1 cellular context compared by ENCODE assay signal in the genomic region with DNA sequence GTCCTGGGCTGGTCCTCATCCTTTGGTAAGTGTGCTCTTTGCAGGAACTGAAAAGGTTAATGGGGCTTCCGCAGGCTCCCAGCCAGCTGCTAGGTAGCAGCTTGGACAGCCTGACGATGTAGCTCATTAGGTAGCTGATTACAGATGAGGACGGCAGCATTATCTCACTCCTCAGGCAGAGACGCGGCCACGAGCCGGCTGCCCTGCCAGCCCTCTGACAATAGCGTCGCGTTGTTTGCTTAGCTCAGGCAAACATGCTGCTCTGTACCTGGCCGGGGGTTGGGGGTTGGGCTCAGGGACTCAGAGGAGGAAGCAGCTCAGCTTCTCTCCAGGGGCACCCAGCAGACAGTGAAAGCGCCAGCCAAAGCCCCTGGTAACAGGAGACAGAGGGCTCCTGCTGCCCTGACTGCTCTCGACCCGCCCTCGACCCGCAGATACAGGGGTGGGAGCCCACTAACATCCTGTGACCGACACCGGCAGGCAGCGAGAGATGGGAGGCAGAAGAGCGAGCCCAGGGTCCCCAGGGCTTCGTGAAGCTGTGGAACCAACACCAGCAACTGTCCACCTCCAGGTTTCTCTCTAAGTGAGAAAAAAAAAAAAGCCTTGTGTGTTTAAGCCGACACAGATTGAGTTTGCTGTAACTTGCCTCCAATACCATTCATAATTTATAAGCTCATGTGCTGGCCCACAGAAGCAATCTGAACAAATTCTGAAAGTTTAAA.
A peak's percentile ranks its signal among the peaks of the same experiment; 100 is the strongest.
TF ChIP-seq lines count a peak whose summit lies in the region.

No MANE protein-coding gene starts in this region.

TF ChIP-seq in HEK293, 187 proteins besides CTCF, POLR2A, EP300 and RAD21 (continued from another document):
- TF ChIP-seq, protein P1, sequence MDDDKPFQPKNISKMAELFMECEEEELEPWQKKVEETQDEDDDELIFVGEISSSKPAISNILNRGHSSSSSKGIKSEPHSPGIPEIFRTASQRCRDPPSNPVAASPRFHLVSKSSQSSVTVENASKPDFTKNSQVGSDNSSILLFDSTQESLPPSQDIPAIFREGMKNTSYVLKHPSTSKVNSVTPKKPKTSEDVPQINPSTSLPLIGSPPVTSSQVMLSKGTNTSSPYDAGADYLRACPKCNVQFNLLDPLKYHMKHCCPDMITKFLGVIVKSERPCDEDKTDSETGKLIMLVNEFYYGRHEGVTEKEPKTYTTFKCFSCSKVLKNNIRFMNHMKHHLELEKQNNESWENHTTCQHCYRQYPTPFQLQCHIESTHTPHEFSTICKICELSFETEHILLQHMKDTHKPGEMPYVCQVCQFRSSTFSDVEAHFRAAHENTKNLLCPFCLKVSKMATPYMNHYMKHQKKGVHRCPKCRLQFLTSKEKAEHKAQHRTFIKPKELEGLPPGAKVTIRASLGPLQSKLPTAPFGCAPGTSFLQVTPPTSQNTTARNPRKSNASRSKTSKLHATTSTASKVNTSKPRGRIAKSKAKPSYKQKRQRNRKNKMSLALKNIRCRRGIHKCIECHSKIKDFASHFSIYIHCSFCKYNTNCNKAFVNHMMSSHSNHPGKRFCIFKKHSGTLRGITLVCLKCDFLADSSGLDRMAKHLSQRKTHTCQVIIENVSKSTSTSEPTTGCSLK (tag by site-specific recombination; IDR thresholded peaks at IDR 0.05), result no peak
- TF ChIP-seq ZNF629 (tag by site-specific recombination; IDR thresholded peaks at IDR 0.05), result peak; percentile 52; the same call in 1 of the 2 replicates
- no peak for TF ChIP-seq ZNF549 (tag by site-specific recombination; IDR thresholded peaks at IDR 0.05)
- TF ChIP-seq ZNF394 (tag by site-specific recombination; IDR thresholded peaks at IDR 0.05; ENCODE audit: borderline replicate concordance), result peak; percentile 46; the same call in 1 of the 2 replicates
- TF ChIP-seq, protein P2, sequence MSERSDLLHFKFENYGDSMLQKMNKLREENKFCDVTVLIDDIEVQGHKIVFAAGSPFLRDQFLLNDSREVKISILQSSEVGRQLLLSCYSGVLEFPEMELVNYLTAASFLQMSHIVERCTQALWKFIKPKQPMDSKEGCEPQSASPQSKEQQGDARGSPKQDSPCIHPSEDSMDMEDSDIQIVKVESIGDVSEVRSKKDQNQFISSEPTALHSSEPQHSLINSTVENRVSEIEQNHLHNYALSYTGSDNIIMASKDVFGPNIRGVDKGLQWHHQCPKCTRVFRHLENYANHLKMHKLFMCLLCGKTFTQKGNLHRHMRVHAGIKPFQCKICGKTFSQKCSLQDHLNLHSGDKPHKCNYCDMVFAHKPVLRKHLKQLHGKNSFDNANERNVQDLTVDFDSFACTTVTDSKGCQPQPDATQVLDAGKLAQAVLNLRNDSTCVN (tag by site-specific recombination; optimal IDR thresholded peaks at IDR 0.05), result peak; percentile 19
- TF ChIP-seq, protein P3, sequence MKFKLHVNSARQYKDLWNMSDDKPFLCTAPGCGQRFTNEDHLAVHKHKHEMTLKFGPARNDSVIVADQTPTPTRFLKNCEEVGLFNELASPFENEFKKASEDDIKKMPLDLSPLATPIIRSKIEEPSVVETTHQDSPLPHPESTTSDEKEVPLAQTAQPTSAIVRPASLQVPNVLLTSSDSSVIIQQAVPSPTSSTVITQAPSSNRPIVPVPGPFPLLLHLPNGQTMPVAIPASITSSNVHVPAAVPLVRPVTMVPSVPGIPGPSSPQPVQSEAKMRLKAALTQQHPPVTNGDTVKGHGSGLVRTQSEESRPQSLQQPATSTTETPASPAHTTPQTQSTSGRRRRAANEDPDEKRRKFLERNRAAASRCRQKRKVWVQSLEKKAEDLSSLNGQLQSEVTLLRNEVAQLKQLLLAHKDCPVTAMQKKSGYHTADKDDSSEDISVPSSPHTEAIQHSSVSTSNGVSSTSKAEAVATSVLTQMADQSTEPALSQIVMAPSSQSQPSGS (tag by site-specific recombination; IDR thresholded peaks at IDR 0.05; ENCODE audit: low read depth), result no peak
- TF ChIP-seq ZFHX2 (tag by site-specific recombination; conservative IDR thresholded peaks at IDR 0.05), result no peak
- TF ChIP-seq, protein P4, sequence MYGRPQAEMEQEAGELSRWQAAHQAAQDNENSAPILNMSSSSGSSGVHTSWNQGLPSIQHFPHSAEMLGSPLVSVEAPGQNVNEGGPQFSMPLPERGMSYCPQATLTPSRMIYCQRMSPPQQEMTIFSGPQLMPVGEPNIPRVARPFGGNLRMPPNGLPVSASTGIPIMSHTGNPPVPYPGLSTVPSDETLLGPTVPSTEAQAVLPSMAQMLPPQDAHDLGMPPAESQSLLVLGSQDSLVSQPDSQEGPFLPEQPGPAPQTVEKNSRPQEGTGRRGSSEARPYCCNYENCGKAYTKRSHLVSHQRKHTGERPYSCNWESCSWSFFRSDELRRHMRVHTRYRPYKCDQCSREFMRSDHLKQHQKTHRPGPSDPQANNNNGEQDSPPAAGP (tag by site-specific recombination; IDR thresholded peaks at IDR 0.05), result no peak
- TF ChIP-seq ZSCAN30 (tag by site-specific recombination; IDR thresholded peaks at IDR 0.05), result no peak
- no peak for TF ChIP-seq ZNF501 (tag by site-specific recombination; IDR thresholded peaks at IDR 0.05)
- TF ChIP-seq, protein P5, sequence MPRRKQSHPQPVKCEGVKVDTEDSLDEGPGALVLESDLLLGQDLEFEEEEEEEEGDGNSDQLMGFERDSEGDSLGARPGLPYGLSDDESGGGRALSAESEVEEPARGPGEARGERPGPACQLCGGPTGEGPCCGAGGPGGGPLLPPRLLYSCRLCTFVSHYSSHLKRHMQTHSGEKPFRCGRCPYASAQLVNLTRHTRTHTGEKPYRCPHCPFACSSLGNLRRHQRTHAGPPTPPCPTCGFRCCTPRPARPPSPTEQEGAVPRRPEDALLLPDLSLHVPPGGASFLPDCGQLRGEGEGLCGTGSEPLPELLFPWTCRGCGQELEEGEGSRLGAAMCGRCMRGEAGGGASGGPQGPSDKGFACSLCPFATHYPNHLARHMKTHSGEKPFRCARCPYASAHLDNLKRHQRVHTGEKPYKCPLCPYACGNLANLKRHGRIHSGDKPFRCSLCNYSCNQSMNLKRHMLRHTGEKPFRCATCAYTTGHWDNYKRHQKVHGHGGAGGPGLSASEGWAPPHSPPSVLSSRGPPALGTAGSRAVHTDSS (tag by site-specific recombination; IDR thresholded peaks at IDR 0.05), result no peak
- TF ChIP-seq WT1 (tag by site-specific recombination; IDR thresholded peaks at IDR 0.05), result no peak
- no peak for TF ChIP-seq ZNF174 (tag by site-specific recombination; IDR thresholded peaks at IDR 0.05)
- TF ChIP-seq, protein P6, sequence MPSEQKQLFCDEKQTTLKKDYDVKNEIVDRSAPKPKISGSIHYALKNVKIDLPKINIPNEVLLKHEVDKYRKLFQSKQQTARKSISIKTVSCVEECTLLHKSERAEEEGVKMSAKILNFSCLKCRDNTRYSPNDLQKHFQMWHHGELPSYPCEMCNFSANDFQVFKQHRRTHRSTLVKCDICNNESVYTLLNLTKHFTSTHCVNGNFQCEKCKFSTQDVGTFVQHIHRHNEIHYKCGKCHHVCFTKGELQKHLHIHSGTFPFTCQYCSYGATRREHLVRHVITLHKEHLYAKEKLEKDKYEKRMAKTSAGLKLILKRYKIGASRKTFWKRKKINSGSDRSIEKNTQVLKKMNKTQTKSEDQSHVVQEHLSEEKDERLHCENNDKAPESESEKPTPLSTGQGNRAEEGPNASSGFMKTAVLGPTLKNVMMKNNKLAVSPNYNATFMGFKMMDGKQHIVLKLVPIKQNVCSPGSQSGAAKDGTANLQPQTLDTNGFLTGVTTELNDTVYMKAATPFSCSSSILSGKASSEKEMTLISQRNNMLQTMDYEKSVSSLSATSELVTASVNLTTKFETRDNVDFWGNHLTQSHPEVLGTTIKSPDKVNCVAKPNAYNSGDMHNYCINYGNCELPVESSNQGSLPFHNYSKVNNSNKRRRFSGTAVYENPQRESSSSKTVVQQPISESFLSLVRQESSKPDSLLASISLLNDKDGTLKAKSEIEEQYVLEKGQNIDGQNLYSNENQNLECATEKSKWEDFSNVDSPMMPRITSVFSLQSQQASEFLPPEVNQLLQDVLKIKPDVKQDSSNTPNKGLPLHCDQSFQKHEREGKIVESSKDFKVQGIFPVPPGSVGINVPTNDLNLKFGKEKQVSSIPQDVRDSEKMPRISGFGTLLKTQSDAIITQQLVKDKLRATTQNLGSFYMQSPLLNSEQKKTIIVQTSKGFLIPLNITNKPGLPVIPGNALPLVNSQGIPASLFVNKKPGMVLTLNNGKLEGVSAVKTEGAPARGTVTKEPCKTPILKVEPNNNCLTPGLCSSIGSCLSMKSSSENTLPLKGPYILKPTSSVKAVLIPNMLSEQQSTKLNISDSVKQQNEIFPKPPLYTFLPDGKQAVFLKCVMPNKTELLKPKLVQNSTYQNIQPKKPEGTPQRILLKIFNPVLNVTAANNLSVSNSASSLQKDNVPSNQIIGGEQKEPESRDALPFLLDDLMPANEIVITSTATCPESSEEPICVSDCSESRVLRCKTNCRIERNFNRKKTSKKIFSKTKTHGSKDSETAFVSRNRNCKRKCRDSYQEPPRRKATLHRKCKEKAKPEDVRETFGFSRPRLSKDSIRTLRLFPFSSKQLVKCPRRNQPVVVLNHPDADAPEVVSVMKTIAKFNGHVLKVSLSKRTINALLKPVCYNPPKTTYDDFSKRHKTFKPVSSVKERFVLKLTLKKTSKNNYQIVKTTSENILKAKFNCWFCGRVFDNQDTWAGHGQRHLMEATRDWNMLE (tag by site-specific recombination; conservative IDR thresholded peaks at IDR 0.05; ENCODE audit: low read depth), result no peak
- no peak for TF ChIP-seq ZBTB21 (tag by site-specific recombination; IDR thresholded peaks at IDR 0.05)
- TF ChIP-seq ZNF211 (tag by site-specific recombination; IDR thresholded peaks at IDR 0.05; ENCODE audit: low read depth), result no peak
- TF ChIP-seq ZBTB20 (tag by site-specific recombination; IDR thresholded peaks at IDR 0.05), result no peak
- TF ChIP-seq, protein P7, sequence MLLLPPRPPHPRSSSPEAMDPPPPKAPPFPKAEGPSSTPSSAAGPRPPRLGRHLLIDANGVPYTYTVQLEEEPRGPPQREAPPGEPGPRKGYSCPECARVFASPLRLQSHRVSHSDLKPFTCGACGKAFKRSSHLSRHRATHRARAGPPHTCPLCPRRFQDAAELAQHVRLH (tag by site-specific recombination; IDR thresholded peaks at IDR 0.05), result no peak
- no peak for TF ChIP-seq RBAK (tag by site-specific recombination; IDR thresholded peaks at IDR 0.05)
- peak; percentile 62 for TF ChIP-seq ZBTB17 (tag by site-specific recombination; IDR thresholded peaks at IDR 0.05)
- TF ChIP-seq, protein P8, sequence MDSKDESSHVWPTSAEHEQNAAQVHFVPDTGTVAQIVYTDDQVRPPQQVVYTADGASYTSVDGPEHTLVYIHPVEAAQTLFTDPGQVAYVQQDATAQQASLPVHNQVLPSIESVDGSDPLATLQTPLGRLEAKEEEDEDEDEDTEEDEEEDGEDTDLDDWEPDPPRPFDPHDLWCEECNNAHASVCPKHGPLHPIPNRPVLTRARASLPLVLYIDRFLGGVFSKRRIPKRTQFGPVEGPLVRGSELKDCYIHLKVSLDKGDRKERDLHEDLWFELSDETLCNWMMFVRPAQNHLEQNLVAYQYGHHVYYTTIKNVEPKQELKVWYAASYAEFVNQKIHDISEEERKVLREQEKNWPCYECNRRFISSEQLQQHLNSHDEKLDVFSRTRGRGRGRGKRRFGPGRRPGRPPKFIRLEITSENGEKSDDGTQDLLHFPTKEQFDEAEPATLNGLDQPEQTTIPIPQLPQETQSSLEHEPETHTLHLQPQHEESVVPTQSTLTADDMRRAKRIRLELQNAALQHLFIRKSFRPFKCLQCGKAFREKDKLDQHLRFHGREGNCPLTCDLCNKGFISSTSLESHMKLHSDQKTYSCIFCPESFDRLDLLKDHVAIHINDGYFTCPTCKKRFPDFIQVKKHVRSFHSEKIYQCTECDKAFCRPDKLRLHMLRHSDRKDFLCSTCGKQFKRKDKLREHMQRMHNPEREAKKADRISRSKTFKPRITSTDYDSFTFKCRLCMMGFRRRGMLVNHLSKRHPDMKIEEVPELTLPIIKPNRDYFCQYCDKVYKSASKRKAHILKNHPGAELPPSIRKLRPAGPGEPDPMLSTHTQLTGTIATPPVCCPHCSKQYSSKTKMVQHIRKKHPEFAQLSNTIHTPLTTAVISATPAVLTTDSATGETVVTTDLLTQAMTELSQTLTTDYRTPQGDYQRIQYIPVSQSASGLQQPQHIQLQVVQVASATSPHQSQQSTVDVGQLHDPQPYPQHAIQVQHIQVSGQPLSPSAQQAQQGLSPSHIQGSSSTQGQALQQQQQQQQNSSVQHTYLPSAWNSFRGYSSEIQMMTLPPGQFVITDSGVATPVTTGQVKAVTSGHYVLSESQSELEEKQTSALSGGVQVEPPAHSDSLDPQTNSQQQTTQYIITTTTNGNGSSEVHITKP (tag by site-specific recombination; IDR thresholded peaks at IDR 0.05), result no peak
- no peak for TF ChIP-seq ZNF843 (tag by site-specific recombination; IDR thresholded peaks at IDR 0.05)
- TF ChIP-seq ZNF664 (tag by site-specific recombination; IDR thresholded peaks at IDR 0.05), result no peak
- TF ChIP-seq OSR2 (tag by site-specific recombination; IDR thresholded peaks at IDR 0.05), result peak; percentile 88
- no peak for TF ChIP-seq ZNF626 (tag by site-specific recombination; IDR thresholded peaks at IDR 0.05)
- no peak for TF ChIP-seq SP3 (tag by site-specific recombination; IDR thresholded peaks at IDR 0.05)
- TF ChIP-seq, protein P9, sequence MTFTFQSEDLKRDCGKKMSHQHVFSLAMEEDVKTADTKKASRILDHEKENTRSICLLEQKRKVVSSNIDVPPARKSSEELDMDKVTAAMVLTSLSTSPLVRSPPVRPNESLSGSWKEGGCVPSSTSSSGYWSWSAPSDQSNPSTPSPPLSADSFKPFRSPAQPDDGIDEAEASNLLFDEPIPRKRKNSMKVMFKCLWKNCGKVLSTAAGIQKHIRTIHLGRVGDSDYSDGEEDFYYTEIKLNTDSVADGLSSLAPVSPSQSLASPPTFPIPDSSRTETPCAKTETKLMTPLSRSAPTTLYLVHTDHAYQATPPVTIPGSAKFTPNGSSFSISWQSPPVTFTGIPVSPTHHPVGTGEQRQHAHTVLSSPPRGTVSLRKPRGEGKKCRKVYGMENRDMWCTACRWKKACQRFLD (tag by site-specific recombination; IDR thresholded peaks at IDR 0.05), result no peak
- no peak for TF ChIP-seq ZNF654 (tag by site-specific recombination; IDR thresholded peaks at IDR 0.05; ENCODE audit: low read depth)
- no peak for TF ChIP-seq ZNF701 (tag by site-specific recombination; IDR thresholded peaks at IDR 0.05)
- TF ChIP-seq ZNF10 (tag by site-specific recombination; IDR thresholded peaks at IDR 0.05), result no peak
